ENCODE assay signal across 17 cellular contexts in genomic region chr1:38060557-38060956, GRCh38. TPM values are rescaled to one million over a fixed set of nuclear protein-coding genes. Genes with fewer than 3 reads are reported as not detected.
A peak's percentile ranks its signal among the peaks of the same experiment; 100 is the strongest.
DNase-seq lines count a peak whose midpoint lies in the region; ATAC-seq and TF ChIP-seq lines count a peak whose summit lies in the region.
"Had no signal": no experiment of that assay in that cellular context is flagged by ENCODE, and none has a peak within 500 bp of the region (broad histone marks: within the 10 kb centered on the region; RNA-seq: fewer than 3 reads in every experiment).

No MANE protein-coding gene starts in this region.

- WGBS in heart left ventricle, 4 donors, result 43 to 59% (median 53%) methylated on average over 1 to 2 of the region's 2 CpGs
- no CpG with 5 or more reads among the region's 2 CpGs for WGBS in neuronal stem cell (ENCODE audit: extremely low coverage in 2 of 2, insufficient read length in 2 of 2, insufficient replicate concordance in 1 of 2), 2 donors
- WGBS in esophagus muscularis mucosa, result 100% methylated on average over 2 of the region's 2 CpGs

- POLR2A ChIA-PET in HEK293 (lab: Yijun Ruan, JAX), result no interaction called here

- TF ChIP-seq CTCF in heart left ventricle (IDR thresholded peaks at IDR 0.05) (no peak), HEK293 (tag by site-specific recombination; IDR thresholded peaks at IDR 0.05) (no peak), esophagus muscularis mucosa (IDR thresholded peaks at IDR 0.05) (no peak)

- DNase-seq in Right ventricle myocardium superior (no peak), heart left ventricle (no peak), neuronal stem cell (ENCODE audit: low spot score) (no peak), GOT3 (lab: John Stamatoyannopoulos, UW) (no peak), esophagus muscularis mucosa (ENCODE audit: extremely low spot score) (no peak)
- no peak for DNase-seq in central memory CD8-positive, alpha-beta T cell (ENCODE audit: low spot score in 2 of 2)
- DNase-seq: 8988T; Calu3; CD8-positive, alpha-beta T cell; DMS79 treated with DMSO at 0.1 percent for 48 hours; GF-D8 had no signal

- no peak overlapping the region for H3K23ac ChIP-seq in neuronal stem cell (ENCODE audit: low read depth, low read length, poor library complexity)

- no peak overlapping the region for H2BK5ac ChIP-seq in neuronal stem cell (ENCODE audit: low read length)

- no peaks in the 10 kb centered on the region for H3K36me3 ChIP-seq in heart left ventricle
- no peaks in the 10 kb centered on the region for H3K36me3 ChIP-seq in HEK293 (ENCODE audit: control insufficient read depth in 2 of 2, insufficient read depth in 1 of 2, low read length in 2 of 2)
- peaks cover 0 to 15% of the 10 kb centered on the region in 2 donors for H3K36me3 ChIP-seq in neuronal stem cell (replicated peaks in 1 of 2; ENCODE audit: control insufficient read depth in 2 of 2, insufficient read depth in 2 of 2, low read length in 2 of 2)
- no peaks in the 10 kb centered on the region for H3K36me3 ChIP-seq in esophagus muscularis mucosa
- H3K36me3 ChIP-seq: BLaER1 treated with 17β-estradiol and CSF1 and Interleukin-3, amounts not matched to agents 10 nM and 100 nM; HAP-1 had no signal

- TF ChIP-seq POLR2A in heart left ventricle (IDR thresholded peaks at IDR 0.05) (no peak), esophagus muscularis mucosa (IDR thresholded peaks at IDR 0.05; ENCODE audit: low read depth) (no peak)

- H4K91ac ChIP-seq in neuronal stem cell (ENCODE audit: low read depth, low read length, poor library complexity), result no peak overlapping the region

- H3K27ac ChIP-seq in heart left ventricle, result no peak overlapping the region
- H3K27ac ChIP-seq in HEK293 (ENCODE audit: extremely low read depth, low read depth, low read length), result no peak overlapping the region
- no peak overlapping the region for H3K27ac ChIP-seq in neuronal stem cell (replicated peaks; ENCODE audit: low read length)
- no peak overlapping the region for H3K27ac ChIP-seq in esophagus muscularis mucosa (replicated peaks in 1 of 4)
- H3K27ac ChIP-seq: BLaER1 treated with 17β-estradiol and CSF1 and Interleukin-3, amounts not matched to agents 10 nM and 100 nM had no signal

- intact Hi-C loops in Right ventricle myocardium superior (cut with DNase I), result no loop called here
- intact Hi-C loops in heart left ventricle (cut with DNase I), result no loop called here
- intact Hi-C loops in esophagus muscularis mucosa (cut with DNase I), result no loop called here

- H3K4me3 Mint-ChIP-seq in central memory CD8-positive, alpha-beta T cell, result no peak overlapping the region
- H3K4me3 Mint-ChIP-seq: B cell; CD8-positive, alpha-beta T cell had no signal

- H2BK120ac ChIP-seq in neuronal stem cell (ENCODE audit: low read depth, low read length), result no peak overlapping the region

- no peak overlapping the region for H2BK15ac ChIP-seq in neuronal stem cell (ENCODE audit: low read length)

- no peak overlapping the region for H2AK5ac ChIP-seq in neuronal stem cell (ENCODE audit: low read depth, low read length)

- no peak for TF ChIP-seq EP300 in esophagus muscularis mucosa (IDR thresholded peaks at IDR 0.05)

- H3K4me1 ChIP-seq in heart left ventricle (no peaks in the 10 kb centered on the region), HEK293 (ENCODE audit: control insufficient read depth, insufficient read depth, low read length) (no peaks in the 10 kb centered on the region), neuronal stem cell (ENCODE audit: control insufficient read depth in 2 of 2, insufficient read depth in 1 of 2, low read depth in 1 of 2, low read length in 2 of 2) (peaks cover 12 to 16% of the 10 kb centered on the region in 2 donors), esophagus muscularis mucosa (no peaks in the 10 kb centered on the region)
- H3K4me1 ChIP-seq: HAP-1 had no signal

- no peak overlapping the region for H3K4me2 ChIP-seq in neuronal stem cell (ENCODE audit: insufficient read depth, low read length, poor library complexity, severe bottlenecking)

- no peak overlapping the region for H2AFZ ChIP-seq in neuronal stem cell (ENCODE audit: low read length)

- no peaks in the 10 kb centered on the region for H3K36me3 Mint-ChIP-seq in central memory CD8-positive, alpha-beta T cell (ENCODE audit: insufficient read depth)
- H3K36me3 Mint-ChIP-seq: CD8-positive, alpha-beta T cell had no signal

- H3K9me3 ChIP-seq in heart left ventricle, result no peaks in the 10 kb centered on the region
- no peaks in the 10 kb centered on the region for H3K9me3 ChIP-seq in HEK293 (ENCODE audit: control insufficient read depth, insufficient read depth, low read depth, low read length)
- H3K9me3 ChIP-seq in neuronal stem cell (replicated peaks in 1 of 2; ENCODE audit: control insufficient read depth in 2 of 2, insufficient read depth in 1 of 2, low read depth in 1 of 2, low read length in 2 of 2), result peaks cover 0 to 2% of the 10 kb centered on the region in 2 donors
- H3K9me3 ChIP-seq in esophagus muscularis mucosa, result no peaks in the 10 kb centered on the region
- H3K9me3 ChIP-seq: BLaER1 treated with 17β-estradiol and CSF1 and Interleukin-3, amounts not matched to agents 10 nM and 100 nM; HAP-1 had no signal

- H3K4me3 ChIP-seq in heart left ventricle (no peak overlapping the region), HEK293 (ENCODE audit: low read depth, low read length) (no peak overlapping the region), neuronal stem cell (ENCODE audit: low read length in 2 of 2) (no peak overlapping the region), esophagus muscularis mucosa (no peak overlapping the region)
- H3K4me3 ChIP-seq: BLaER1 treated with 17β-estradiol and CSF1 and Interleukin-3, amounts not matched to agents 10 nM and 100 nM; HAP-1 had no signal

- peak overlapping the region; percentile 1 for H3K9ac ChIP-seq in neuronal stem cell (ENCODE audit: low read depth, low read length, poor library complexity)
- H3K9ac ChIP-seq: BLaER1 treated with 17β-estradiol and CSF1 and Interleukin-3, amounts not matched to agents 10 nM and 100 nM had no signal

- H3K4me1 Mint-ChIP-seq in central memory CD8-positive, alpha-beta T cell, result no peaks in the 10 kb centered on the region

- no peaks in the 10 kb centered on the region for H3K9me3 Mint-ChIP-seq in central memory CD8-positive, alpha-beta T cell
- H3K9me3 Mint-ChIP-seq: CD8-positive, alpha-beta T cell had no signal

- H3K4ac ChIP-seq in neuronal stem cell (ENCODE audit: low read length), result no peak overlapping the region

- CTCF ChIA-PET in HEK293 (lab: Yijun Ruan, JAX), result interaction anchor here (3.2 kb wide), 1 partner anchor 11 kb away, joined by 13 read pairs; no protein-coding TSS in a partner anchor

- no peak overlapping the region for H2BK12ac ChIP-seq in neuronal stem cell (ENCODE audit: low read length)

- H4K8ac ChIP-seq in neuronal stem cell (ENCODE audit: low read depth, low read length), result no peak overlapping the region

- no peak overlapping the region for H3K18ac ChIP-seq in neuronal stem cell (ENCODE audit: low read length)

- no peaks in the 10 kb centered on the region for H3K79me1 ChIP-seq in neuronal stem cell (ENCODE audit: low read depth, low read length)

- peak overlapping the region; percentile 36 for H3K27ac Mint-ChIP-seq in central memory CD8-positive, alpha-beta T cell (ENCODE audit: low read depth)
- H3K27ac Mint-ChIP-seq: B cell; CD8-positive, alpha-beta T cell had no signal

- ATAC-seq in Right ventricle myocardium superior (ENCODE audit: poor library complexity) (peak; percentile 20), heart left ventricle (no peak), HG03097 (IDR thresholded peaks at IDR 0.05; ENCODE audit: low FRiP score, unreplicated experiment) (no peak)
- no peak for ATAC-seq in central memory CD8-positive, alpha-beta T cell (replicated peaks; ENCODE audit: extremely low read depth, poor library complexity, severe bottlenecking)
- ATAC-seq: CD8-positive, alpha-beta T cell had no signal

- H3K14ac ChIP-seq in neuronal stem cell (ENCODE audit: low read length), result no peak overlapping the region

- H3K27me3 Mint-ChIP-seq in central memory CD8-positive, alpha-beta T cell, result peaks cover 18% of the 10 kb centered on the region
- H3K27me3 Mint-ChIP-seq: B cell had no signal

- H3K27me3 ChIP-seq in heart left ventricle, result peaks cover 0 to 6% (median 0%) of the 10 kb centered on the region in 9 donors
- H3K27me3 ChIP-seq in neuronal stem cell (ENCODE audit: control insufficient read depth in 3 of 3, insufficient read depth in 3 of 3, low read depth in 1 of 3, low read length in 3 of 3), result no peaks in the 10 kb centered on the region
- H3K27me3 ChIP-seq in esophagus muscularis mucosa, result peaks cover 0 to 12% (median 0%) of the 10 kb centered on the region in 4 donors
- H3K27me3 ChIP-seq: BLaER1 treated with 17β-estradiol and CSF1 and Interleukin-3, amounts not matched to agents 10 nM and 100 nM had no signal

TF ChIP-seq in HEK293, 187 proteins besides CTCF, POLR2A, EP300 and RAD21 (continues in another document):
- TF ChIP-seq ZSCAN16 (tag by site-specific recombination; IDR thresholded peaks at IDR 0.05) (no peak), ZNF768 (tag by site-specific recombination; IDR thresholded peaks at IDR 0.05) (peak; percentile 66; the same call in 1 of the 2 replicates)

RNA-seq across cellular contexts. Expression of gene POU3F1, which starts 14.0 kb away (rescaled TPM):
- total RNA-seq in Right ventricle myocardium superior (0.16 TPM), heart left ventricle (under 1 TPM in 2 of 9 donors, not detected in 7; 0.17 to 0.18 TPM), esophagus muscularis mucosa (1 to 10 TPM in 1 of 4 donors, under 1 TPM in 2, not detected in 1; 0.29 to 1.3 (median 0.33) TPM)
- not detected for polyA plus RNA-seq in heart left ventricle
- 34.6 TPM for polyA plus RNA-seq in neuronal stem cell (2013, experiment 1 of 2)
- 34.4 TPM for polyA plus RNA-seq in neuronal stem cell (2013, experiment 2 of 2)
- total RNA-seq: Calu3, H4 had no signal

RNA-seq across cellular contexts. Expression of gene UTP11, which starts 48.0 kb away (rescaled TPM):
- 46.5 TPM for total RNA-seq in Right ventricle myocardium superior
- 10 to 100 TPM; 30.7 to 43.7 (median 36.5) TPM for total RNA-seq in heart left ventricle
- polyA plus RNA-seq in heart left ventricle, result 10 to 100 TPM; 36.2 to 51.6 TPM
- polyA plus RNA-seq in neuronal stem cell (2013, experiment 1 of 2), result 52.4 TPM
- polyA plus RNA-seq in neuronal stem cell (2013, experiment 2 of 2), result 53.8 TPM
- 10 to 100 TPM; 39.7 to 55.8 (median 42.4) TPM for total RNA-seq in esophagus muscularis mucosa

RNA-seq across cellular contexts. Expression of gene FHL3, which starts 55.2 kb away (rescaled TPM):
- total RNA-seq in Right ventricle myocardium superior (25.4 TPM), heart left ventricle (10 to 100 TPM in 6 of 9 donors, 1 to 10 TPM in 3; 4.6 to 27.0 (median 11.3) TPM), esophagus muscularis mucosa (10 to 100 TPM; 38.3 to 76.9 (median 52.9) TPM)
- 10 to 100 TPM; 13.7 to 15.4 TPM for polyA plus RNA-seq in heart left ventricle
- polyA plus RNA-seq in neuronal stem cell (2013, experiment 1 of 2), result 26.5 TPM
- polyA plus RNA-seq in neuronal stem cell (2013, experiment 2 of 2), result 25.9 TPM
